Comparison of ENCODE assay signal across 17 cellular contexts in genomic region chr17:64399071-64399766, GRCh38. TPM values are rescaled to one million over a fixed set of nuclear protein-coding genes. Genes with fewer than 3 reads are reported as not detected.
A peak's percentile ranks its signal among the peaks of the same experiment; 100 is the strongest.
DNase-seq lines count a peak whose midpoint lies in the region; ATAC-seq and TF ChIP-seq lines count a peak whose summit lies in the region.
"Had no signal": no experiment of that assay in that cellular context is flagged by ENCODE, and none has a peak within 500 bp of the region (broad histone marks: within the 10 kb centered on the region; RNA-seq: fewer than 3 reads in every experiment).

No MANE protein-coding gene starts in this region.

- H3K9ac ChIP-seq in BLaER1 = no peak overlapping the region

- no peak overlapping the region for H3K4me3 ChIP-seq in BLaER1
- no peak overlapping the region for H3K4me3 ChIP-seq in astrocyte of the cerebellum (ENCODE audit: low read depth, low read length)
- H3K4me3 ChIP-seq: cardiac muscle cell, upper lobe of right lung had no signal

- in situ Hi-C loops in astrocyte of the cerebellum (cut with HindIII; ENCODE audit: low sequenced_read_pairs) = loop anchor here (5.0 kb wide), 1 partner anchor 72 kb away; no protein-coding TSS in a partner anchor

- no peak overlapping the region for H3K4me3 Mint-ChIP-seq in activated CD4-positive, alpha-beta memory T cell treated with anti-CD3 and anti-CD28 coated beads, Interleukin-2, amount 10 ng/mL, durations not matched to agents 7 days and 5 days
- H3K4me3 Mint-ChIP-seq: HFFc6 had no signal

- H3K4me1 Mint-ChIP-seq in activated CD4-positive, alpha-beta memory T cell treated with anti-CD3 and anti-CD28 coated beads, Interleukin-2, amount 10 ng/mL, durations not matched to agents 7 days and 5 days = peaks cover 19% of the 10 kb centered on the region

- H4K20me1 ChIP-seq in BLaER1 = no peaks in the 10 kb centered on the region

- H3K9me3 ChIP-seq in BLaER1 = no peaks in the 10 kb centered on the region; the same call in 1 of the 2 replicates
- H3K9me3 ChIP-seq: upper lobe of right lung had no signal

- no peak overlapping the region for H3K27ac Mint-ChIP-seq in activated CD4-positive, alpha-beta memory T cell treated with anti-CD3 and anti-CD28 coated beads, Interleukin-2, amount 10 ng/mL, durations not matched to agents 7 days and 5 days
- H3K27ac Mint-ChIP-seq: HFFc6 had no signal

- TF ChIP-seq CTCF in astrocyte of the cerebellum (IDR thresholded peaks at IDR 0.05; ENCODE audit: low read depth, low read length, missing control alignments) = no peak

- no peaks in the 10 kb centered on the region for H3K9me3 Mint-ChIP-seq in activated CD4-positive, alpha-beta memory T cell treated with anti-CD3 and anti-CD28 coated beads, Interleukin-2, amount 10 ng/mL, durations not matched to agents 7 days and 5 days
- H3K9me3 Mint-ChIP-seq: HFFc6, immature natural killer cell had no signal

- no peak overlapping the region for H3K27ac ChIP-seq in BLaER1
- H3K27ac ChIP-seq: cardiac muscle cell, upper lobe of right lung had no signal

- H3K27me3 ChIP-seq in BLaER1 = no peaks in the 10 kb centered on the region
- H3K27me3 ChIP-seq: cardiac muscle cell, upper lobe of right lung had no signal

- ATAC-seq in GM18517 (IDR thresholded peaks at IDR 0.05; ENCODE audit: unreplicated experiment) = no peak
- ATAC-seq: upper lobe of right lung had no signal

- peaks cover 75% of the 10 kb centered on the region for H3K4me1 ChIP-seq in BLaER1

- DNase-seq in LHCN-M2 (ENCODE audit: low read depth) = peak; percentile 63
- peak; percentile 35 for DNase-seq in astrocyte of the cerebellum (ENCODE audit: low read depth)
- peak; percentile 62 to 71 for DNase-seq in lung microvascular endothelial cell (ENCODE audit: low read depth in 2 of 2)
- DNase-seq in DMS153 (lab: John Stamatoyannopoulos, UW) = no peak
- DNase-seq in effector CD4-positive, alpha-beta T cell = no peak
- no peak for DNase-seq in activated CD4-positive, alpha-beta memory T cell treated with anti-CD3 and anti-CD28 coated beads, Interleukin-2, amount 10 ng/mL, durations not matched to agents 7 days and 5 days
- DNase-seq: activated naive CD4-positive, alpha-beta T cell treated with Interleukin-2 at 50 U/mL for 16 hours; AML-193; HFFc6; immature natural killer cell; NCI-H146; NCI-H446 treated with DMSO at 0.1 percent for 48 hours; nucleus accumbens; upper lobe of right lung had no signal

- no peaks in the 10 kb centered on the region for H3K36me3 ChIP-seq in BLaER1
- H3K36me3 ChIP-seq: cardiac muscle cell, upper lobe of right lung had no signal

- no peaks in the 10 kb centered on the region for H3K36me3 Mint-ChIP-seq in activated CD4-positive, alpha-beta memory T cell treated with anti-CD3 and anti-CD28 coated beads, Interleukin-2, amount 10 ng/mL, durations not matched to agents 7 days and 5 days (ENCODE audit: low read depth)

- peaks cover 1% of the 10 kb centered on the region for H3K27me3 Mint-ChIP-seq in activated CD4-positive, alpha-beta memory T cell treated with anti-CD3 and anti-CD28 coated beads, Interleukin-2, amount 10 ng/mL, durations not matched to agents 7 days and 5 days

- POLR2A ChIA-PET in activated CD4-positive, alpha-beta memory T cell treated with anti-CD3 and anti-CD28 coated beads, Interleukin-2, amount 10 ng/mL, durations not matched to agents 7 days and 5 days (lab: Charles Lee) = interaction anchor here (0.6 kb wide), 1 partner anchor 70 kb away, joined by 3 read pairs; no protein-coding TSS in a partner anchor

- H3K4me2 ChIP-seq in BLaER1 = peak overlapping the region; percentile 90

- CTCF ChIA-PET in activated CD4-positive, alpha-beta memory T cell treated with anti-CD3 and anti-CD28 coated beads, Interleukin-2, amount 10 ng/mL, durations not matched to agents 7 days and 5 days (lab: Charles Lee) = interaction anchor here (1.1 kb wide), 1 partner anchor 77 kb away, joined by 3 read pairs; no protein-coding TSS in a partner anchor

RNA-seq across cellular contexts. Expression of gene PECAM1, which starts 8.6 kb away (rescaled TPM):
- total RNA-seq in LHCN-M2 (2014; rRNA removed) (0.19 and 0.46 TPM in 2 replicates), lung microvascular endothelial cell (395 and 423 TPM in 2 replicates)
- polyA plus RNA-seq in LHCN-M2 (2012) = 0.05 TPM
- total RNA-seq in activated CD4-positive, alpha-beta memory T cell treated with anti-CD3 and anti-CD28 coated beads, Interleukin-2, amount 10 ng/mL, durations not matched to agents 7 days and 5 days = 1 to 10 TPM; 1.1 to 1.7 TPM
- polyA plus RNA-seq: cardiac muscle cell had no signal

RNA-seq across cellular contexts. Expression of gene MILR1, which starts 49.7 kb away (rescaled TPM):
- 36.8 and 52.6 TPM in 2 replicates for total RNA-seq in LHCN-M2 (2014; rRNA removed)
- polyA plus RNA-seq in LHCN-M2 (2012) = 10.1 TPM
- total RNA-seq in lung microvascular endothelial cell = 0.60 and 0.65 TPM in 2 replicates
- under 1 TPM; 0.35 to 0.80 TPM for total RNA-seq in activated CD4-positive, alpha-beta memory T cell treated with anti-CD3 and anti-CD28 coated beads, Interleukin-2, amount 10 ng/mL, durations not matched to agents 7 days and 5 days
- total RNA-seq: cardiac muscle cell had no signal
- polyA plus RNA-seq: cardiac muscle cell had no signal

Comparison
In these comparisons a context has a peak if more than half of its experiments do, and no peak if none do; other contexts are left out.
1. DNase-seq: peak in LHCN-M2 (single experiment), astrocyte of the cerebellum (single experiment) and lung microvascular endothelial cell (2 of 2); none in DMS153 (single experiment), effector CD4-positive, alpha-beta T cell (single experiment) and activated CD4-positive, alpha-beta memory T cell treated with anti-CD3 and anti-CD28 coated beads, Interleukin-2, amount 10 ng/mL, durations not matched to agents 7 days and 5 days (single experiment).
2. RNA of gene PECAM1, which starts 8.6 kb away (total RNA-seq): 395 to 423 TPM in lung microvascular endothelial cell; 1.1 to 1.7 TPM in activated CD4-positive, alpha-beta memory T cell treated with anti-CD3 and anti-CD28 coated beads, Interleukin-2, amount 10 ng/mL, durations not matched to agents 7 days and 5 days and 0.19 to 0.46 TPM in LHCN-M2; every median in the first group is over 100 times any median in the second.
3. RNA of gene MILR1, which starts 49.7 kb away (total RNA-seq): 36.8 to 52.6 TPM in LHCN-M2; 0.35 to 0.80 TPM in activated CD4-positive, alpha-beta memory T cell treated with anti-CD3 and anti-CD28 coated beads, Interleukin-2, amount 10 ng/mL, durations not matched to agents 7 days and 5 days and 0.60 to 0.65 TPM in lung microvascular endothelial cell; every median in the first group is over 10 times any median in the second.